Comparison of ENCODE assay signal across 13 cellular contexts in the genomic region with DNA sequence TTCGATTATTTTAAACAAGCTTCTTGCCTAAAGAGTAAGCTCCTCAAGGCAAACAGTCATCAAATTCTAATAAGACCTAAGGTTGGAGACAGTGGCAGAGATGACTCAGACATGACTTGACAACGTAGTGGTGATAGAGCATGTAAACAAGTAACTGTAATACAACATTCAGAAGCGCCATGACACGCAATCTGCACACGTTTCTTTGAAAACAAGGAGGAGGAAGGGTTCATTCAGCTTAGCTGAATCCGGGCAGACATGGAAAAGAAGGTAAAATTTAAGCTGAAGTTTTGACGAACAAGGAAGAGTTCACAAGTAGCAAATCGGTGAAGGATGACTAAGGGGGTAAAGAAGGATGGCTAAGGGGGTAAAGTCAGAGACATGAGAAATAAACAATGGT.
A peak's percentile ranks its signal among the peaks of the same experiment; 100 is the strongest.
DNase-seq lines count a peak whose midpoint lies in the region; ATAC-seq, FAIRE-seq and TF ChIP-seq lines count a peak whose summit lies in the region.
"Had no signal": no experiment of that assay in that cellular context is flagged by ENCODE, and none has a peak within 500 bp of the region (broad histone marks: within the 10 kb centered on the region; RNA-seq: fewer than 3 reads in every experiment).

No MANE protein-coding gene starts in this region.

- H3K36me3 ChIP-seq in astrocyte (ENCODE audit: insufficient read depth, low read length) (no peaks in the 10 kb centered on the region), hepatocyte (replicated peaks; ENCODE audit: insufficient read depth, low read depth) (no peaks in the 10 kb centered on the region)
- H3K36me3 ChIP-seq in CD8-positive, alpha-beta memory T cell (ENCODE audit: insufficient read depth, low read length), result no peaks in the 10 kb centered on the region

- H3K79me2 ChIP-seq in astrocyte (ENCODE audit: insufficient read depth, low read length) (no peaks in the 10 kb centered on the region), hepatocyte (no peaks in the 10 kb centered on the region)

- H3K27ac Mint-ChIP-seq in astrocyte (ENCODE audit: unreplicated experiment), result no peak overlapping the region
- H3K27ac Mint-ChIP-seq in CD8-positive, alpha-beta memory T cell, result no peak overlapping the region
- H3K27ac Mint-ChIP-seq: nephron; T-helper 2 cell treated with Interferon-gamma antibody and Interleukin-4, amounts not matched to agents 5 μg/mL and 100 μg/mL, for 36 hours had no signal

- POLR2A ChIA-PET in CD8-positive, alpha-beta memory T cell (lab: Charles Lee), result no interaction called here

- TF ChIP-seq CTCF in astrocyte (IDR thresholded peaks at IDR 0.05; ENCODE audit: insufficient read depth, low read depth, low read length), result no peak
- no peak for TF ChIP-seq CTCF in hepatocyte (IDR thresholded peaks at IDR 0.05; ENCODE audit: poor library complexity)
- TF ChIP-seq CTCF in omental fat pad (IDR thresholded peaks at IDR 0.05), result no peak

- no peaks in the 10 kb centered on the region for H3K36me3 Mint-ChIP-seq in astrocyte (ENCODE audit: low read depth, unreplicated experiment)
- no peaks in the 10 kb centered on the region for H3K36me3 Mint-ChIP-seq in CD8-positive, alpha-beta memory T cell

- CTCF ChIA-PET in CD8-positive, alpha-beta memory T cell (lab: Charles Lee), result no interaction called here

- H4K20me1 ChIP-seq in astrocyte (ENCODE audit: insufficient read depth, low read length) (no peaks in the 10 kb centered on the region), hepatocyte (ENCODE audit: insufficient read depth, poor library complexity, severe bottlenecking) (no peaks in the 10 kb centered on the region)

- H3K9me3 Mint-ChIP-seq in astrocyte (ENCODE audit: unreplicated experiment), result no peaks in the 10 kb centered on the region
- peaks cover 0 to 2% (median 0%) of the 10 kb centered on the region in 5 donors for H3K9me3 Mint-ChIP-seq in CD8-positive, alpha-beta memory T cell
- H3K9me3 Mint-ChIP-seq: nephron; T-helper 2 cell treated with Interferon-gamma antibody and Interleukin-4, amounts not matched to agents 5 μg/mL and 100 μg/mL, for 36 hours had no signal

- H3K4me3 ChIP-seq in astrocyte (ENCODE audit: insufficient read depth, low read depth, low read length), result no peak overlapping the region
- H3K4me3 ChIP-seq in hepatocyte, result no peak overlapping the region
- no peak overlapping the region for H3K4me3 ChIP-seq in CD8-positive, alpha-beta memory T cell (ENCODE audit: low read length)

- WGBS in hepatocyte (ENCODE audit: low lambda C conversion rate, missing lambda C conversion rate), result 76% methylated on average over 8 of the region's 8 CpGs

- no peak overlapping the region for H3K4me3 Mint-ChIP-seq in astrocyte (ENCODE audit: unreplicated experiment)
- no peak overlapping the region for H3K4me3 Mint-ChIP-seq in CD8-positive, alpha-beta memory T cell
- H3K4me3 Mint-ChIP-seq: nephron; T-helper 2 cell treated with Interferon-gamma antibody and Interleukin-4, amounts not matched to agents 5 μg/mL and 100 μg/mL, for 36 hours had no signal

- peak overlapping the region; percentile 32 for H3K4me2 ChIP-seq in astrocyte (ENCODE audit: low read length)
- H3K4me2 ChIP-seq in hepatocyte, result no peak overlapping the region

- H3K27ac ChIP-seq in astrocyte (ENCODE audit: low read depth, low read length), result peak overlapping the region; percentile 8
- no peak overlapping the region for H3K27ac ChIP-seq in hepatocyte
- H3K27ac ChIP-seq in CD8-positive, alpha-beta memory T cell (ENCODE audit: low read depth, low read length), result no peak overlapping the region

- H3K9me3 ChIP-seq in astrocyte (ENCODE audit: insufficient read depth, low read depth, low read length) (no peaks in the 10 kb centered on the region), hepatocyte (ENCODE audit: low read depth) (no peaks in the 10 kb centered on the region)
- no peaks in the 10 kb centered on the region for H3K9me3 ChIP-seq in CD8-positive, alpha-beta memory T cell (ENCODE audit: low read length)

- H3K4me1 Mint-ChIP-seq in astrocyte (ENCODE audit: low read depth, unreplicated experiment), result no peaks in the 10 kb centered on the region
- peaks cover under 1 to 2% (median under 1%) of the 10 kb centered on the region in 3 donors for H3K4me1 Mint-ChIP-seq in CD8-positive, alpha-beta memory T cell

- DNase-seq in COLO829 (ENCODE audit: low spot score) (peak; percentile 55), HTR-8/SVneo (ENCODE audit: insufficient read length, low spot score) (peak; percentile 38), astrocyte (ENCODE audit: low read depth) (peak; percentile 89), hepatocyte (ENCODE audit: low spot score) (peak; percentile 10), NCI-H524 treated with DMSO at 0.1 percent for 48 hours (lab: John Stamatoyannopoulos, UW) (no peak), omental fat pad (ENCODE audit: low spot score) (no peak), Kasumi-1 (lab: John Stamatoyannopoulos, UW) (no peak)
- no peak for DNase-seq in CD8-positive, alpha-beta memory T cell
- DNase-seq: amygdala, kidney glomerular epithelial cell, NCI-H1694 had no signal

- ATAC-seq in omental fat pad (ENCODE audit: low FRiP score), result no peak

- H3K27me3 ChIP-seq in astrocyte (ENCODE audit: insufficient read depth, low read length) (no peaks in the 10 kb centered on the region), hepatocyte (peaks cover 5% of the 10 kb centered on the region)
- H3K27me3 ChIP-seq in CD8-positive, alpha-beta memory T cell (ENCODE audit: insufficient read depth, low read length, poor library complexity, severe bottlenecking), result no peaks in the 10 kb centered on the region

- H2AFZ ChIP-seq in astrocyte (ENCODE audit: low read depth, low read length) (no peak overlapping the region), hepatocyte (no peak overlapping the region)

- H3K9ac ChIP-seq in astrocyte (ENCODE audit: low read length), result no peak overlapping the region

- H3K9me2 ChIP-seq in hepatocyte (replicated peaks; ENCODE audit: insufficient read depth), result no peaks in the 10 kb centered on the region

- no peaks in the 10 kb centered on the region for H3K4me1 ChIP-seq in astrocyte (ENCODE audit: insufficient read depth, low read length)
- no peaks in the 10 kb centered on the region for H3K4me1 ChIP-seq in hepatocyte (ENCODE audit: insufficient read depth)
- H3K4me1 ChIP-seq in CD8-positive, alpha-beta memory T cell (ENCODE audit: insufficient read depth, low read length), result no peaks in the 10 kb centered on the region

- H3K27me3 Mint-ChIP-seq in astrocyte (ENCODE audit: low read depth, unreplicated experiment), result no peaks in the 10 kb centered on the region
- H3K27me3 Mint-ChIP-seq in CD8-positive, alpha-beta memory T cell, result peaks cover 0 to 20% of the 10 kb centered on the region in 2 donors

- FAIRE-seq in HTR-8/SVneo (lab: Jason Lieb, UNC) (peak; percentile 57), astrocyte (lab: Jason Lieb, UNC) (peak; percentile 91)

Comparison
In these comparisons a context has a peak if more than half of its experiments do, and no peak if none do; other contexts are left out.
1. DNase-seq: peak in COLO829 (single experiment), HTR-8/SVneo (single experiment), astrocyte (single experiment) and hepatocyte (single experiment); none in CD8-positive, alpha-beta memory T cell (0 of 5), NCI-H524 treated with DMSO at 0.1 percent for 48 hours (single experiment), omental fat pad (single experiment) and Kasumi-1 (0 of 2).